In the genomic region with DNA sequence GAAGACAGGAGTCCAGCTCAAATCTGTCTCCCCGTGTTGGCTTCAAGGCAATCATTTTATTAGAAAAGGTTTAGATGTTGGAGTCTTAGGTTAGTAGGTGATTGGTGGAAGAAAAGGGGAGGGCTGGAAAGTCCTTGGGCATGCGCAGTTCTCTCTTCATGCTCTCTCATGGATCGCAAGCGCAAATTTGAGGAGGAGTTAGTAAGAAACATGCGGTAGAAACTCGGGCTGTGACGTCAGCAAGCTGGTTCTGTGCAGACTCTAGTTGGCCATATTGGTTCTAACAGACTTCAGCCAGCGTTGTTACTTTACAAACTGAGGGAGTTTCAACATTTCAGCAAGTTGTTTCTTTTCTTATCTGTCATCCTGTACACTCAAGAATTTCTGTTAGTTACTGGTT, we compare ENCODE assay signal across 21 cellular contexts.
"Had no signal": no experiment of that assay in that cellular context is flagged by ENCODE, and none has a peak within 500 bp of the region (broad histone marks: within the 10 kb centered on the region; RNA-seq: fewer than 3 reads in every experiment).

No MANE protein-coding gene starts in this region.

- H3K4me1 Mint-ChIP-seq: activated B cell treated with CpG ODN at 0.5 μM for 24 hours; activated CD4-positive, alpha-beta T cell treated with anti-CD3 and anti-CD28 coated beads, Interleukin-2, amount 10 ng/mL, durations not matched to agents 24 days and 14 days; activated naive CD4-positive, alpha-beta T cell treated with anti-CD3 and anti-CD28 coated beads, Interleukin-2, amount 10 ng/mL, durations not matched to agents 7 days and 5 days; activated naive CD8-positive, alpha-beta T cell treated with anti-CD3 and anti-CD28 coated beads for 36 hours; activated T-helper 17 cell treated with anti-CD3 and anti-CD28 coated beads, Interleukin-2, amount 50 U/mL, for 72 hours; T-helper 17 cell had no signal

- H3K4me3 ChIP-seq: cardiac muscle cell, Peyer's patch had no signal

- H3K27me3 Mint-ChIP-seq: activated CD4-positive, alpha-beta T cell treated with anti-CD3 and anti-CD28 coated beads, Interleukin-2, amount 10 ng/mL, durations not matched to agents 24 days and 14 days had no signal

- H3K9me3 ChIP-seq: Peyer's patch had no signal

- H3K9me3 Mint-ChIP-seq: activated CD4-positive, alpha-beta T cell treated with anti-CD3 and anti-CD28 coated beads, Interleukin-2, amount 10 ng/mL, durations not matched to agents 24 days and 14 days; activated naive CD4-positive, alpha-beta T cell treated with anti-CD3 and anti-CD28 coated beads, Interleukin-2, amount 10 ng/mL, durations not matched to agents 7 days and 5 days; activated naive CD8-positive, alpha-beta T cell treated with anti-CD3 and anti-CD28 coated beads for 36 hours; activated T-cell treated with anti-CD3 and anti-CD28 coated beads, Interleukin-2, amount 50 U/mL, for 4 hours had no signal

- H3K4me3 Mint-ChIP-seq: activated B cell treated with CpG ODN at 0.5 μM for 24 hours; activated CD4-positive, alpha-beta T cell treated with anti-CD3 and anti-CD28 coated beads, Interleukin-2, amount 10 ng/mL, durations not matched to agents 24 days and 14 days; activated naive CD4-positive, alpha-beta T cell treated with anti-CD3 and anti-CD28 coated beads, Interleukin-2, amount 10 ng/mL, durations not matched to agents 7 days and 5 days; activated naive CD8-positive, alpha-beta T cell treated with anti-CD3 and anti-CD28 coated beads for 36 hours; activated T-cell treated with anti-CD3 and anti-CD28 coated beads, Interleukin-2, amount 50 U/mL, for 4 hours; activated T-helper 17 cell treated with anti-CD3 and anti-CD28 coated beads, Interleukin-2, amount 50 U/mL, for 72 hours; T-helper 17 cell had no signal

- DNase-seq: activated B cell treated with CpG ODN at 0.5 μM for 24 hours; activated CD4-positive, alpha-beta T cell treated with anti-CD3 and anti-CD28 coated beads for 1 hour; activated CD4-positive, alpha-beta T cell treated with anti-CD3 and anti-CD28 coated beads, Interleukin-2, amount 10 ng/mL, durations not matched to agents 24 days and 14 days; activated CD4-positive, alpha-beta T cell treated with anti-CD3 and anti-CD28 coated beads, Interleukin-2, amount 50 U/mL, for 48 hours; activated gamma-delta T cell; activated naive CD4-positive, alpha-beta T cell treated with anti-CD3 and anti-CD28 coated beads, Interleukin-2, amount 10 ng/mL, durations not matched to agents 7 days and 5 days; activated naive CD8-positive, alpha-beta T cell treated with anti-CD3 and anti-CD28 coated beads for 36 hours; activated T-cell treated with anti-CD3 and anti-CD28 coated beads, Interleukin-2, amount 50 U/mL, for 4 hours; brain microvascular endothelial cell; NCI-H1105 treated with DMSO at 0.1 percent for 48 hours; NCI-H1436 treated with DMSO at 0.1 percent for 48 hours; NCI-H187; NCI-H2081; NCI-H510A treated with DMSO at 0.1 percent for 48 hours; Peyer's patch; SHP77 treated with DMSO at 0.1 percent for 48 hours; T-helper 17 cell; T1000 had no signal

- H3K36me3 Mint-ChIP-seq: activated naive CD4-positive, alpha-beta T cell treated with anti-CD3 and anti-CD28 coated beads, Interleukin-2, amount 10 ng/mL, durations not matched to agents 7 days and 5 days; activated naive CD8-positive, alpha-beta T cell treated with anti-CD3 and anti-CD28 coated beads for 36 hours had no signal

- FAIRE-seq: TTC549 had no signal

- H3K27me3 ChIP-seq: brain microvascular endothelial cell, cardiac muscle cell, Peyer's patch had no signal

- H3K27ac Mint-ChIP-seq: activated B cell treated with CpG ODN at 0.5 μM for 24 hours; activated CD4-positive, alpha-beta T cell treated with anti-CD3 and anti-CD28 coated beads, Interleukin-2, amount 10 ng/mL, durations not matched to agents 24 days and 14 days; activated naive CD4-positive, alpha-beta T cell treated with anti-CD3 and anti-CD28 coated beads, Interleukin-2, amount 10 ng/mL, durations not matched to agents 7 days and 5 days; activated naive CD8-positive, alpha-beta T cell treated with anti-CD3 and anti-CD28 coated beads for 36 hours; activated T-helper 17 cell treated with anti-CD3 and anti-CD28 coated beads, Interleukin-2, amount 50 U/mL, for 72 hours; T-helper 17 cell had no signal

- H3K27ac ChIP-seq: brain microvascular endothelial cell, cardiac muscle cell, Peyer's patch had no signal

- ATAC-seq: activated T-cell treated with anti-CD3 and anti-CD28 coated beads, Interleukin-2, amount 50 U/mL, for 4 hours; activated T-helper 17 cell treated with anti-CD3 and anti-CD28 coated beads, Interleukin-2, amount 50 U/mL, for 72 hours; T-helper 17 cell had no signal

- H3K36me3 ChIP-seq: brain microvascular endothelial cell, cardiac muscle cell, Peyer's patch had no signal

- H3K4me1 ChIP-seq: Peyer's patch had no signal
